8 cellular contexts compared by ENCODE assay signal in the genomic region with DNA sequence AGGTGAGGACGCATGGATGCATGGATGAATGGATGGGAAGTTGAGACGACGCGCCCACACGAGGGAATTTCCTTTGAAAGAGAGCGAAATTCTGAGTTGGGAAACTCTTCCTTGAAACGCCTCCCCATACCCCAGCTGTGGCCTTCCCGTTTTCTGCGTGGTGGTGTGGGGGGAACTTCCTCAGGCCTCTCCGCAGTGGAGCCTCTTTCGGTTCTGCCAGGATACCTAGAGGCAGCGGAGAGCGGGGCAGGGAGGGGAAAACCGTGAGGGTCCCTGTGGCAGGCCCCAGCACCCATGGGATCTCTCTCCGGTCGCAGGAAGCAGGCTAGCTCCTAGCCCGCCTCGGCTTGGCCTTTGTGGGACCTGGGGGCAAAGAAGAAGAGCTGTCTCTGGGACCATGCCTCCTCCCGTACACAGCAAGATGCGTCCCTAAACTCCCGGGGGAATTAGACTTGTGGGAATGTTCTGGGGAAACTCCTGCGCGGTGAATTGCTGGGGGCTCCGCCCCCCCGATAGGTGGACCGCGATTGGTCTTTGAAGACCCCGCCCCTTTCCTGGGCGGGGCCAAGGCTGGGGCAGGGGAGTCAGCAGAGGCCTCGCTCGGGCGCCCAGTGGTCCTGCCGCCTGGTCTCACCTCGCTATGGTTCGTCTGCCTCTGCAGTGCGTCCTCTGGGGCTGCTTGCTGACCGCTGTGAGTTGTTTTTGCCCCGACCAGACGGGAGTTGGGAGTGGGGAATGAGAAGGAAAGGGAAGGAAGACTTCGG. TPM values are rescaled to one million over a fixed set of nuclear protein-coding genes. Genes with fewer than 3 reads are reported as not detected.
A peak's percentile ranks its signal among the peaks of the same experiment; 100 is the strongest.
DNase-seq lines count a peak whose midpoint lies in the region; ATAC-seq, FAIRE-seq and TF ChIP-seq lines count a peak whose summit lies in the region.

A gene (plus strand): TSS at position 611 of the 764 bp plus-strand sequence. CDS start 30 bp downstream, at position 641.

- DNase-seq in COLO668 (lab: John Stamatoyannopoulos, UW; ENCODE audit: unreplicated experiment) (peak; percentile 86), HUDEP-2 (lab: John Stamatoyannopoulos, UW; ENCODE audit: unreplicated experiment in 76 of 76) (peak in 44 of 76 experiments; percentile 5 to 67 (median 30)), activated B cell treated with CpG ODN at 0.5 μM for 24 hours (peak; percentile 91), bronchial epithelial cell (ENCODE audit: low read depth) (peak; percentile 64), inferior parietal cortex (ENCODE audit: extremely low spot score) (peak; percentile 47), NCI-H1417 treated with DMSO at 0.1 percent for 48 hours (lab: John Stamatoyannopoulos, UW) (no peak)
- peak; percentile 42 to 66 for DNase-seq in stimulated activated CD4-positive, alpha-beta T cell treated with anti-CD3 and anti-CD28 coated beads, Interleukin-12 subunit alpha, Interleukin-12 subunit beta, amount 100 ng/mL, for 24 hours (ENCODE audit: low read depth in 2 of 2)

- no peaks in the 10 kb centered on the region for H3K27me3 Mint-ChIP-seq in activated B cell treated with CpG ODN at 0.5 μM for 24 hours

- H3K27me3 ChIP-seq in bronchial epithelial cell (ENCODE audit: control insufficient read depth, insufficient read depth, low read length), result peaks cover 7% of the 10 kb centered on the region

- H3K36me3 ChIP-seq in bronchial epithelial cell (ENCODE audit: control insufficient read depth, insufficient read depth, low read length), result no peaks in the 10 kb centered on the region

- peak within 1 kb of the TSS; percentile 100 for H3K4me3 Mint-ChIP-seq in activated B cell treated with CpG ODN at 0.5 μM for 24 hours

- no peaks in the 10 kb centered on the region for H3K9me3 Mint-ChIP-seq in activated B cell treated with CpG ODN at 0.5 μM for 24 hours

- peaks cover 48% of the 10 kb centered on the region for H3K36me3 Mint-ChIP-seq in activated B cell treated with CpG ODN at 0.5 μM for 24 hours (ENCODE audit: low read depth)

- no peak for TF ChIP-seq CTCF in activated B cell treated with CpG ODN at 0.5 μM for 24 hours (IDR thresholded peaks at IDR 0.05)
- TF ChIP-seq CTCF in bronchial epithelial cell (IDR thresholded peaks at IDR 0.05; ENCODE audit: insufficient read depth, low read length, severe bottlenecking), result no peak

- peak within 1 kb of the TSS; percentile 100 for H3K27ac Mint-ChIP-seq in activated B cell treated with CpG ODN at 0.5 μM for 24 hours

- ATAC-seq in GM21360 (IDR thresholded peaks at IDR 0.05; ENCODE audit: unreplicated experiment) (peak; percentile 62), activated B cell treated with CpG ODN at 0.5 μM for 24 hours (ENCODE audit: low read depth) (peak; percentile 76)

- H3K4me1 Mint-ChIP-seq in activated B cell treated with CpG ODN at 0.5 μM for 24 hours, result peaks cover 60% of the 10 kb centered on the region

- CTCF ChIA-PET in activated B cell treated with CpG ODN at 0.5 μM for 24 hours (lab: Charles Lee), result interaction anchor here (1.1 to 2.5 kb wide), 6 partner anchors 8 to 241 kb away, joined by 3 to 6 read pairs (median 4); no protein-coding TSS in a partner anchor

- POLR2A ChIA-PET in activated B cell treated with CpG ODN at 0.5 μM for 24 hours (lab: Charles Lee), result interaction anchor here (0.6 to 5.6 kb wide), 13 partner anchors 10 to 290 kb away, joined by 4 to 130 read pairs (median 8); a partner anchor contains a TSS

- no peak for FAIRE-seq in bronchial epithelial cell (lab: Jason Lieb, UNC)

- peak within 1 kb of the TSS; percentile 26 for H3K4me3 ChIP-seq in bronchial epithelial cell (ENCODE audit: low read depth, low read length)

- intact Hi-C loops in activated B cell treated with CpG ODN at 0.5 μM for 24 hours (cut with micrococcal nuclease), result loop anchor here (1.0 to 2.0 kb wide), 5 partner anchors 10 to 241 kb away; no protein-coding TSS in a partner anchor

RNA-seq across cellular contexts. Expression of the gene that starts here (rescaled TPM):
- 410 and 464 TPM in 2 replicates for total RNA-seq in activated B cell treated with CpG ODN at 0.5 μM for 24 hours
- total RNA-seq in bronchial epithelial cell, result 4.7 and 6.5 TPM in 2 replicates

Comparison
In these comparisons a context has a peak if more than half of its experiments do, and no peak if none do; other contexts are left out.
1. RNA of the gene that starts here (total RNA-seq): 410 to 464 TPM in activated B cell treated with CpG ODN at 0.5 μM for 24 hours; 4.7 to 6.5 TPM in bronchial epithelial cell; every median in the first group is over 10 times any median in the second.